17 cellular contexts compared by ENCODE assay signal in genomic region chr5:1021136-1021968, GRCh38. TPM values are rescaled to one million over a fixed set of nuclear protein-coding genes. Genes with fewer than 3 reads are reported as not detected.
DNase-seq lines count a peak whose midpoint lies in the region; ATAC-seq, FAIRE-seq and TF ChIP-seq lines count a peak whose summit lies in the region.
"Had no signal": no experiment of that assay in that cellular context is flagged by ENCODE, and none has a peak within 500 bp of the region (broad histone marks: within the 10 kb centered on the region; RNA-seq: fewer than 3 reads in every experiment).

No MANE protein-coding gene starts in this region.

- ATAC-seq in activated T-helper 17 cell treated with anti-CD3 and anti-CD28 coated beads, Interleukin-2, amount 50 U/mL, for 72 hours (replicated peaks): peak; percentile 24
- ATAC-seq in GM19397 (IDR thresholded peaks at IDR 0.05; ENCODE audit: unreplicated experiment): no peak
- ATAC-seq in HG03521 (IDR thresholded peaks at IDR 0.05; ENCODE audit: unreplicated experiment): no peak
- ATAC-seq: body of pancreas, left colon, T-cell had no signal

- H3K27me3 Mint-ChIP-seq in activated T-helper 17 cell treated with anti-CD3 and anti-CD28 coated beads, Interleukin-2, amount 50 U/mL, for 72 hours: no peaks in the 10 kb centered on the region
- H3K27me3 Mint-ChIP-seq: T-cell had no signal

- H3K4me3 Mint-ChIP-seq in activated T-helper 17 cell treated with anti-CD3 and anti-CD28 coated beads, Interleukin-2, amount 50 U/mL, for 72 hours: no peak overlapping the region
- H3K4me3 Mint-ChIP-seq: T-cell had no signal

- H3K4me1 Mint-ChIP-seq in activated T-helper 17 cell treated with anti-CD3 and anti-CD28 coated beads, Interleukin-2, amount 50 U/mL, for 72 hours: no peaks in the 10 kb centered on the region
- H3K4me1 Mint-ChIP-seq: T-cell had no signal

- FAIRE-seq in HTR-8/SVneo (lab: Jason Lieb, UNC): no peak

- no peaks in the 10 kb centered on the region for H3K9me3 Mint-ChIP-seq in activated T-helper 17 cell treated with anti-CD3 and anti-CD28 coated beads, Interleukin-2, amount 50 U/mL, for 72 hours
- H3K9me3 Mint-ChIP-seq: T-cell had no signal

- no peaks in the 10 kb centered on the region for H3K36me3 ChIP-seq in H7 (replicated peaks; ENCODE audit: control insufficient read depth, insufficient read depth, low read length)
- H3K36me3 ChIP-seq: WERI-Rb-1 had no signal

- H3K27me3 ChIP-seq in H7 (ENCODE audit: control insufficient read depth, insufficient read depth, low read length): no peaks in the 10 kb centered on the region
- H3K27me3 ChIP-seq: body of pancreas had no signal

- TF ChIP-seq CTCF in AG10803 (conservative IDR thresholded peaks at IDR 0.05; ENCODE audit: low read length): no peak

- DNase-seq in AG10803 (ENCODE audit: low read depth) (peak; percentile 49), H7 (peak; percentile 91), left kidney (ENCODE audit: low read depth, low spot score) (peak; percentile 95), HTR-8/SVneo (ENCODE audit: insufficient read length, low spot score) (no peak), OCI-M1 (lab: John Stamatoyannopoulos, UW) (no peak)
- DNase-seq: activated naive CD4-positive, alpha-beta T cell treated with Interleukin-2 at 50 U/mL for 16 hours; dermis blood vessel endothelial cell; left colon; NCI-H446 treated with DMSO at 0.1 percent for 48 hours; stimulated activated CD4-positive, alpha-beta T cell treated with anti-CD3 and anti-CD28 coated beads, Interleukin-15, amount 100 ng/mL, for 24 hours; T-cell; WERI-Rb-1 had no signal

- H3K36me3 Mint-ChIP-seq in activated T-helper 17 cell treated with anti-CD3 and anti-CD28 coated beads, Interleukin-2, amount 50 U/mL, for 72 hours (ENCODE audit: low read depth): no peaks in the 10 kb centered on the region
- H3K36me3 Mint-ChIP-seq: T-cell had no signal

- H3K4me3 ChIP-seq in AG10803 (ENCODE audit: low read length) (no peak overlapping the region), H7 (ENCODE audit: insufficient read depth, low read depth, low read length) (no peak overlapping the region)
- H3K4me3 ChIP-seq: body of pancreas, PC-9 had no signal

- H3K27ac Mint-ChIP-seq in activated T-helper 17 cell treated with anti-CD3 and anti-CD28 coated beads, Interleukin-2, amount 50 U/mL, for 72 hours: no peak overlapping the region
- H3K27ac Mint-ChIP-seq: T-cell had no signal

RNA-seq across cellular contexts. Expression of gene NKD2, which starts 12.8 kb away (rescaled TPM):
- 4.9 and 5.7 TPM in 2 replicates for total RNA-seq in H7 (2014; rRNA removed; shearing (Covaris generic))
- total RNA-seq in activated T-helper 17 cell treated with anti-CD3 and anti-CD28 coated beads, Interleukin-2, amount 50 U/mL, for 72 hours: 1 to 10 TPM in 1 of 2 donors, under 1 TPM in 1; 0.37 to 1.2 TPM

Comparison
In these comparisons a context has a peak if more than half of its experiments do, and no peak if none do; other contexts are left out.
1. DNase-seq: peak in AG10803 (single experiment), H7 (single experiment) and left kidney (single experiment); none in HTR-8/SVneo (single experiment) and OCI-M1 (single experiment).